ENCODE assay signal across 8 cellular contexts in genomic region chr3:152202976-152203626, GRCh38.
DNase-seq lines count a peak whose midpoint lies in the region; ATAC-seq and TF ChIP-seq lines count a peak whose summit lies in the region.

No MANE protein-coding gene starts in this region.

- H3K4me1 ChIP-seq in Peyer's patch: peaks cover 0 to 41% (median 4%) of the 10 kb centered on the region in 4 donors

- peaks cover 4 to 5% (median 5%) of the 10 kb centered on the region in 3 donors for H3K27me3 Mint-ChIP-seq in immature natural killer cell (ENCODE audit: low read depth in 3 of 3)
- H3K27me3 Mint-ChIP-seq in mesothelial cell of epicardium (ENCODE audit: low read depth): no peaks in the 10 kb centered on the region

- peak overlapping the region; percentile 13 to 36 (median 26) for H3K4me3 ChIP-seq in Peyer's patch

- H3K36me3 ChIP-seq in Peyer's patch: no peaks in the 10 kb centered on the region

- ATAC-seq in GM19463 (IDR thresholded peaks at IDR 0.05; ENCODE audit: unreplicated experiment): peak; percentile 30

- TF ChIP-seq POLR2A in Peyer's patch (IDR thresholded peaks at IDR 0.05): no peak

- peak overlapping the region; percentile 84 to 93 (median 88) for H3K4me3 Mint-ChIP-seq in immature natural killer cell
- no peak overlapping the region for H3K4me3 Mint-ChIP-seq in mesothelial cell of epicardium

- H3K9me3 Mint-ChIP-seq in immature natural killer cell: no peaks in the 10 kb centered on the region
- no peaks in the 10 kb centered on the region for H3K9me3 Mint-ChIP-seq in mesothelial cell of epicardium

- H3K36me3 Mint-ChIP-seq in immature natural killer cell: peaks cover under 1 to 4% (median 3%) of the 10 kb centered on the region in 3 donors
- H3K36me3 Mint-ChIP-seq in mesothelial cell of epicardium: no peaks in the 10 kb centered on the region

- H3K27me3 ChIP-seq in Peyer's patch: no peaks in the 10 kb centered on the region

- DNase-seq in ACHN: peak; percentile 25
- DNase-seq in Peyer's patch: peak in 1 of 3 donors; percentile 71
- DNase-seq in immature natural killer cell: peak in 1 of 3 donors; percentile 25
- no peak for DNase-seq in stimulated activated CD4-positive, alpha-beta T cell treated with anti-CD3 and anti-CD28 coated beads, Interleukin-1b, Interleukin-23, amount 100 ng/mL, for 48 hours
- no peak for DNase-seq in nucleus accumbens (lab: John Stamatoyannopoulos, UW)
- no peak for DNase-seq in mesothelial cell of epicardium (ENCODE audit: low spot score in 2 of 2, unreplicated experiment in 2 of 2)
- no peak for DNase-seq in head of caudate nucleus

- H3K27ac ChIP-seq in Peyer's patch: peak overlapping the region; percentile 69 to 84 (median 78)

- TF ChIP-seq CTCF in Peyer's patch (IDR thresholded peaks at IDR 0.05) (no peak), mesothelial cell of epicardium (IDR thresholded peaks at IDR 0.05; ENCODE audit: unreplicated experiment) (no peak)

- no peaks in the 10 kb centered on the region for H3K9me3 ChIP-seq in Peyer's patch

- intact Hi-C loops in head of caudate nucleus (cut with DNase I): no loop called here

- H3K4me1 Mint-ChIP-seq in immature natural killer cell (peaks cover 72 to 100% of the 10 kb centered on the region in 2 donors), mesothelial cell of epicardium (peaks cover 19% of the 10 kb centered on the region)

- in situ Hi-C loops in ACHN (cut with HindIII; ENCODE audit: low pct_ligation_motif_present, low pct_unique_long_range_greater_than_20kb, low sequenced_read_pairs): no loop called here

- H3K27ac Mint-ChIP-seq in immature natural killer cell (peak overlapping the region; percentile 88 to 94 (median 93)), mesothelial cell of epicardium (no peak overlapping the region)
